1 cellular context compared by ENCODE assay signal in genomic region chr7:46781901-46782439, GRCh38.
TF ChIP-seq lines count a peak whose summit lies in the region.

No MANE protein-coding gene starts in this region.

TF ChIP-seq in SK-N-SH treated with all-trans-retinoic acid at 6 μM for 48 hours, 23 proteins besides CTCF, POLR2A, EP300 and RAD21 (continued from another document):
- TF ChIP-seq CSRNP3 (CRISPR knock-in tag; IDR thresholded peaks at IDR 0.05) (no peak), ZC3H10 (CRISPR knock-in tag; IDR thresholded peaks at IDR 0.05) (no peak), ARNTL (CRISPR knock-in tag; IDR thresholded peaks at IDR 0.05; ENCODE audit: borderline replicate concordance, low read depth) (no peak), OSR1 (CRISPR knock-in tag; IDR thresholded peaks at IDR 0.05) (no peak)
TF ChIP-seq in SK-N-SH treated with all-trans-retinoic acid at 6 μM for 48 hours: peak in this region for 0.
